ENCODE assay signal across 20 cellular contexts in the genomic region with DNA sequence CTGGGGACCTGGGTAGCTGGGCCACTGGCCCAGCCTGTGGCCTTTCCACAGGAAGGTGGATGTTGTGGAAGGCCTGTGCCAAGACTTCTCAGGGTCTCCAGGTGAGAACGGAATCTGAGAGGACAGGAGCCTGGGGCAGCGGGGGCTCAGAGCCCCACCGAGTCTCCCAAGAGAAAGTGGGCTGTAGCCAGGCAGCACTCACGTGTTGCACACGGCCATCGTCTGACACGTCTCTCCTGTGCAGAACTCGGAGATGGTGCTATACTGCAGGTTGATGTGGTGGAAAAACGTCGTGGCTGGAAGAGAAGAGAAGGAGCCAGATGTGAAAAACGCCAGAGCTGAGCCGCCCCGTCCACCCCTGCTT.
"Had no signal": no experiment of that assay in that cellular context is flagged by ENCODE, and none has a peak within 500 bp of the region (broad histone marks: within the 10 kb centered on the region; RNA-seq: fewer than 3 reads in every experiment).

No MANE protein-coding gene starts in this region.

- H3K9me3 Mint-ChIP-seq: activated CD4-positive, alpha-beta memory T cell treated with anti-CD3 and anti-CD28 coated beads, Interleukin-2, amount 10 ng/mL, durations not matched to agents 7 days and 5 days; activated naive CD8-positive, alpha-beta T cell treated with anti-CD3 and anti-CD28 coated beads, Interleukin-2, amount 10 ng/mL, durations not matched to agents 7 days and 5 days; brain; naive thymus-derived CD4-positive, alpha-beta T cell; stimulated activated naive CD8-positive, alpha-beta T cell treated with anti-CD3 and anti-CD28 coated beads, Interleukin-15, Interleukin-2, amounts not matched to agents 100 ng/mL and 50 ng/mL, for 24 hours had no signal

- H3K27me3 ChIP-seq: heart right ventricle, neutrophil, testis had no signal

- H3K36me3 Mint-ChIP-seq: activated CD8-positive, alpha-beta memory T cell treated with anti-CD3 and anti-CD28 coated beads, Interleukin-2, amount 10 ng/mL, durations not matched to agents 7 days and 5 days; activated naive CD8-positive, alpha-beta T cell treated with anti-CD3 and anti-CD28 coated beads, Interleukin-2, amount 10 ng/mL, durations not matched to agents 7 days and 5 days had no signal

- H2AFZ ChIP-seq: parathyroid adenoma had no signal

- H3K27ac ChIP-seq: left ventricle myocardium inferior, neutrophil, parathyroid adenoma had no signal

- H3K4me3 ChIP-seq: heart right ventricle, left ventricle myocardium inferior, mucosa of descending colon, testis had no signal

- H3K27ac Mint-ChIP-seq: activated CD4-positive, alpha-beta memory T cell treated with anti-CD3 and anti-CD28 coated beads, Interleukin-2, amount 10 ng/mL, durations not matched to agents 7 days and 5 days; activated CD4-positive, alpha-beta T cell treated with anti-CD3 and anti-CD28 coated beads for 36 hours; activated CD8-positive, alpha-beta memory T cell treated with anti-CD3 and anti-CD28 coated beads, Interleukin-2, amount 10 ng/mL, durations not matched to agents 7 days and 5 days; activated naive CD8-positive, alpha-beta T cell treated with anti-CD3 and anti-CD28 coated beads, Interleukin-2, amount 10 ng/mL, durations not matched to agents 7 days and 5 days; naive thymus-derived CD4-positive, alpha-beta T cell; stimulated activated naive CD8-positive, alpha-beta T cell treated with anti-CD3 and anti-CD28 coated beads, Interleukin-15, Interleukin-2, amounts not matched to agents 100 ng/mL and 50 ng/mL, for 24 hours had no signal

- H3K9me3 ChIP-seq: heart right ventricle, left ventricle myocardium inferior, mucosa of descending colon, neutrophil, testis had no signal

- H3K4me3 Mint-ChIP-seq: activated CD4-positive, alpha-beta memory T cell treated with anti-CD3 and anti-CD28 coated beads, Interleukin-2, amount 10 ng/mL, durations not matched to agents 7 days and 5 days; activated CD4-positive, alpha-beta T cell treated with anti-CD3 and anti-CD28 coated beads for 36 hours; activated CD8-positive, alpha-beta memory T cell treated with anti-CD3 and anti-CD28 coated beads, Interleukin-2, amount 10 ng/mL, durations not matched to agents 7 days and 5 days; activated naive CD8-positive, alpha-beta T cell treated with anti-CD3 and anti-CD28 coated beads, Interleukin-2, amount 10 ng/mL, durations not matched to agents 7 days and 5 days; brain; naive thymus-derived CD4-positive, alpha-beta T cell; stimulated activated naive CD8-positive, alpha-beta T cell treated with anti-CD3 and anti-CD28 coated beads, Interleukin-15, Interleukin-2, amounts not matched to agents 100 ng/mL and 50 ng/mL, for 24 hours had no signal

- H3K9ac ChIP-seq: parathyroid adenoma had no signal

- FAIRE-seq: colon had no signal

- H3K27me3 Mint-ChIP-seq: activated CD4-positive, alpha-beta memory T cell treated with anti-CD3 and anti-CD28 coated beads, Interleukin-2, amount 10 ng/mL, durations not matched to agents 7 days and 5 days; activated CD4-positive, alpha-beta T cell treated with anti-CD3 and anti-CD28 coated beads for 36 hours; activated CD8-positive, alpha-beta memory T cell treated with anti-CD3 and anti-CD28 coated beads, Interleukin-2, amount 10 ng/mL, durations not matched to agents 7 days and 5 days; activated naive CD8-positive, alpha-beta T cell treated with anti-CD3 and anti-CD28 coated beads, Interleukin-2, amount 10 ng/mL, durations not matched to agents 7 days and 5 days; brain; naive thymus-derived CD4-positive, alpha-beta T cell; stimulated activated naive CD8-positive, alpha-beta T cell treated with anti-CD3 and anti-CD28 coated beads, Interleukin-15, Interleukin-2, amounts not matched to agents 100 ng/mL and 50 ng/mL, for 24 hours had no signal

- ATAC-seq: activated CD4-positive, alpha-beta T cell treated with anti-CD3 and anti-CD28 coated beads for 36 hours; activated CD8-positive, alpha-beta memory T cell treated with anti-CD3 and anti-CD28 coated beads, Interleukin-2, amount 10 ng/mL, durations not matched to agents 7 days and 5 days; heart right ventricle; mucosa of descending colon; naive thymus-derived CD4-positive, alpha-beta T cell had no signal

- DNase-seq: activated CD4-positive, alpha-beta memory T cell treated with anti-CD3 and anti-CD28 coated beads, Interleukin-2, amount 10 ng/mL, durations not matched to agents 7 days and 5 days; activated CD4-positive, alpha-beta T cell treated with anti-CD3 and anti-CD28 coated beads for 36 hours; activated CD8-positive, alpha-beta memory T cell treated with anti-CD3 and anti-CD28 coated beads, Interleukin-2, amount 10 ng/mL, durations not matched to agents 7 days and 5 days; activated naive CD8-positive, alpha-beta T cell treated with anti-CD3 and anti-CD28 coated beads, Interleukin-2, amount 10 ng/mL, durations not matched to agents 7 days and 5 days; amygdala; caudate nucleus; kidney glomerular epithelial cell; naive thymus-derived CD4-positive, alpha-beta T cell; retina; stimulated activated CD4-positive, alpha-beta T cell treated with anti-CD3 and anti-CD28 coated beads, Interleukin-2, amount 100 ng/mL, for 24 hours; SW 1271; testis had no signal

- H3K4me1 ChIP-seq: parathyroid adenoma had no signal

- H3K4me1 Mint-ChIP-seq: activated CD8-positive, alpha-beta memory T cell treated with anti-CD3 and anti-CD28 coated beads, Interleukin-2, amount 10 ng/mL, durations not matched to agents 7 days and 5 days had no signal
